Comparison of ENCODE assay signal across 15 cellular contexts in genomic region chr11:74730601-74731260, GRCh38. TPM values are rescaled to one million over a fixed set of nuclear protein-coding genes. Genes with fewer than 3 reads are reported as not detected.
DNase-seq lines count a peak whose midpoint lies in the region; ATAC-seq and TF ChIP-seq lines count a peak whose summit lies in the region.
"Had no signal": no experiment of that assay in that cellular context is flagged by ENCODE, and none has a peak within 500 bp of the region (broad histone marks: within the 10 kb centered on the region; RNA-seq: fewer than 3 reads in every experiment).

No MANE protein-coding gene starts in this region.

- H4K20me1 ChIP-seq in hepatocyte (ENCODE audit: insufficient read depth, poor library complexity, severe bottlenecking): no peaks in the 10 kb centered on the region

- peaks cover 35 to 54% of the 10 kb centered on the region in 2 donors for H3K27me3 Mint-ChIP-seq in CD4-positive, alpha-beta memory T cell

- peaks cover 10% of the 10 kb centered on the region for H3K27me3 ChIP-seq in CD4-positive, alpha-beta memory T cell (ENCODE audit: insufficient read depth, low read length)
- H3K27me3 ChIP-seq in Panc1 (ENCODE audit: control insufficient read depth, insufficient read depth, low read length) (peaks cover 49% of the 10 kb centered on the region), hepatocyte (peaks cover 48% of the 10 kb centered on the region), psoas muscle (ENCODE audit: insufficient read depth in 3 of 3, low read length in 2 of 3) (peaks cover 0 to 46% (median 11%) of the 10 kb centered on the region in 3 donors)

- H3K4me3 ChIP-seq in CD4-positive, alpha-beta memory T cell (ENCODE audit: low read length in 2 of 2): no peak overlapping the region
- H3K4me3 ChIP-seq in Panc1 (ENCODE audit: low read depth in 2 of 2, low read length in 2 of 2): peak overlapping the region; percentile 4 to 21; a peak in 3 of 4 replicates
- H3K4me3 ChIP-seq in hepatocyte: no peak overlapping the region
- peak overlapping the region; percentile 66 for H3K4me3 ChIP-seq in psoas muscle

- peak overlapping the region in 5 of 8 donors; percentile 32 to 63 (median 48) for H3K4me3 Mint-ChIP-seq in CD4-positive, alpha-beta memory T cell
- H3K4me3 Mint-ChIP-seq: activated T-helper 1 cell treated with anti-CD3 and anti-CD28 coated beads, Interleukin-12 subunit alpha, Interleukin-12 subunit beta, Interleukin-2, Interleukin-4 antibody, amounts not matched to agents 30 ng/mL and 10 ng/mL and 1 ng/mL, durations not matched to agents 14 hours and 24 hours and 36 hours had no signal

- TF ChIP-seq CTCF in Panc1 (IDR thresholded peaks at IDR 0.05): no peak
- TF ChIP-seq CTCF in hepatocyte (IDR thresholded peaks at IDR 0.05; ENCODE audit: poor library complexity): no peak
- TF ChIP-seq CTCF in psoas muscle (IDR thresholded peaks at IDR 0.05): no peak

- POLR2A ChIA-PET in CD4-positive, alpha-beta memory T cell (lab: Charles Lee; ENCODE audit: partially characterized antibody): no interaction called here
- POLR2A ChIA-PET in Panc1 (lab: Charles Lee): no interaction called here

- no peaks in the 10 kb centered on the region for H3K9me3 ChIP-seq in CD4-positive, alpha-beta memory T cell (ENCODE audit: control insufficient read depth in 1 of 2, low read length in 2 of 2)
- H3K9me3 ChIP-seq in Panc1 (ENCODE audit: control insufficient read depth, insufficient read depth, low read depth, low read length) (no peaks in the 10 kb centered on the region), hepatocyte (ENCODE audit: low read depth) (no peaks in the 10 kb centered on the region), psoas muscle (no peaks in the 10 kb centered on the region)

- CTCF ChIA-PET in CD4-positive, alpha-beta memory T cell (lab: Charles Lee; ENCODE audit: partially characterized antibody): interaction anchor here (1.9 kb wide), 1 partner anchor 14 kb away, joined by 4 read pairs; no protein-coding TSS in a partner anchor
- CTCF ChIA-PET in Panc1 (lab: Charles Lee): no interaction called here

- no peaks in the 10 kb centered on the region for H3K9me3 Mint-ChIP-seq in CD4-positive, alpha-beta memory T cell
- H3K9me3 Mint-ChIP-seq: activated T-helper 1 cell treated with anti-CD3 and anti-CD28 coated beads, Interleukin-12 subunit alpha, Interleukin-12 subunit beta, Interleukin-2, Interleukin-4 antibody, amounts not matched to agents 30 ng/mL and 10 ng/mL and 1 ng/mL, durations not matched to agents 14 hours and 24 hours and 36 hours had no signal

- no peak overlapping the region for H3K27ac ChIP-seq in CD4-positive, alpha-beta memory T cell (ENCODE audit: low read depth, low read length)
- H3K27ac ChIP-seq in Panc1 (ENCODE audit: low read length) (no peak overlapping the region), hepatocyte (no peak overlapping the region), psoas muscle (no peak overlapping the region)
- H3K27ac ChIP-seq: WERI-Rb-1 had no signal

- no peaks in the 10 kb centered on the region for H3K79me2 ChIP-seq in hepatocyte

- no peaks in the 10 kb centered on the region for H3K9me2 ChIP-seq in hepatocyte (replicated peaks; ENCODE audit: insufficient read depth)

- no TSS peak for BruUV-seq in Panc1 (replicated peaks; lab: Mats Ljungman, UMichigan)

- intact Hi-C loops in CD4-positive, alpha-beta memory T cell (cut with micrococcal nuclease): no loop called here
- intact Hi-C loops in Panc1 (cut with micrococcal nuclease; ENCODE audit: unreplicated experiment) (no loop called here), psoas muscle (cut with DNase I) (loop anchor here in 1 of 2 donors (10.0 kb wide), 1 partner anchor 276 kb away; no protein-coding TSS in a partner anchor)

- WGBS in hepatocyte (ENCODE audit: low lambda C conversion rate, missing lambda C conversion rate): 13% methylated on average over 23 of the region's 39 CpGs
- 3 to 4% (median 3%) methylated on average over 31 to 39 of the region's 39 CpGs for WGBS in psoas muscle, 3 donors

- peak overlapping the region; percentile 70 for H3K4me2 ChIP-seq in hepatocyte

- DNase-seq in CD4-positive, alpha-beta memory T cell: no peak
- no peak for DNase-seq in Panc1 (ENCODE audit: low read depth, low spot score)
- DNase-seq in hepatocyte (ENCODE audit: low spot score): no peak
- DNase-seq in psoas muscle: no peak
- DNase-seq in stimulated activated CD4-positive, alpha-beta T cell treated with anti-CD3 and anti-CD28 coated beads, Interleukin-4, amount 100 ng/mL, for 1 hour: no peak
- DNase-seq in pons (ENCODE audit: low spot score): no peak
- no peak for DNase-seq in kidney glomerular epithelial cell (lab: John Stamatoyannopoulos, UW)
- no peak for DNase-seq in MV-4-11 (lab: John Stamatoyannopoulos, UW)
- DNase-seq: COR-L47, MM.1S, SIG-M5, WERI-Rb-1 had no signal

- ATAC-seq in Panc1 (peak; percentile 15; the same call in 1 of the 2 replicates), psoas muscle (no peak)

- no peak overlapping the region for H2AFZ ChIP-seq in hepatocyte

- peaks cover 7 to 23% (median 13%) of the 10 kb centered on the region in 4 donors for H3K4me1 Mint-ChIP-seq in CD4-positive, alpha-beta memory T cell

- H3K36me3 Mint-ChIP-seq in CD4-positive, alpha-beta memory T cell: no peaks in the 10 kb centered on the region

- no peaks in the 10 kb centered on the region for H3K36me3 ChIP-seq in CD4-positive, alpha-beta memory T cell (ENCODE audit: insufficient read depth, low read length)
- H3K36me3 ChIP-seq in Panc1 (ENCODE audit: control insufficient read depth, insufficient read depth, low read length): no peaks in the 10 kb centered on the region
- no peaks in the 10 kb centered on the region for H3K36me3 ChIP-seq in hepatocyte (replicated peaks; ENCODE audit: insufficient read depth, low read depth)
- no peaks in the 10 kb centered on the region for H3K36me3 ChIP-seq in psoas muscle (ENCODE audit: insufficient read depth in 1 of 2, low read depth in 1 of 2)
- H3K36me3 ChIP-seq: WERI-Rb-1 had no signal

- no peak overlapping the region for H3K27ac Mint-ChIP-seq in CD4-positive, alpha-beta memory T cell
- H3K27ac Mint-ChIP-seq: activated T-helper 1 cell treated with anti-CD3 and anti-CD28 coated beads, Interleukin-12 subunit alpha, Interleukin-12 subunit beta, Interleukin-2, Interleukin-4 antibody, amounts not matched to agents 30 ng/mL and 10 ng/mL and 1 ng/mL, durations not matched to agents 14 hours and 24 hours and 36 hours had no signal

- in situ Hi-C loops in Panc1 (cut with HindIII; ENCODE audit: low pct_unique_long_range_greater_than_20kb, low sequenced_read_pairs): no loop called here

- H3K4me1 ChIP-seq in CD4-positive, alpha-beta memory T cell (ENCODE audit: insufficient read depth, low read length): peaks cover 7% of the 10 kb centered on the region
- H3K4me1 ChIP-seq in Panc1 (ENCODE audit: control insufficient read depth, insufficient read depth, low read length): 0 out of 2 replicates have a peak, but pooled peaks cover 4% of the 10 kb centered on the region
- H3K4me1 ChIP-seq in hepatocyte (ENCODE audit: insufficient read depth): peaks cover 29% of the 10 kb centered on the region
- peaks cover 4% of the 10 kb centered on the region for H3K4me1 ChIP-seq in psoas muscle

RNA-seq across cellular contexts. Expression of gene CHRDL2, which starts 0.5 kb away (rescaled TPM):
- total RNA-seq in CD4-positive, alpha-beta memory T cell: not detected
- not detected for polyA plus RNA-seq in CD4-positive, alpha-beta memory T cell
- 0.15 TPM for total RNA-seq in Panc1 (2021; ENCODE audit: unreplicated experiment)
- polyA plus RNA-seq in Panc1 (2012; ENCODE audit: insufficient read length): 0.34 TPM
- 0.44 and 0.83 TPM in 2 replicates for total RNA-seq in hepatocyte
- 4.7 and 9.2 TPM in 2 replicates for polyA plus RNA-seq in hepatocyte
- 10 to 100 TPM in 3 of 4 donors, 1 to 10 TPM in 1; 2.2 to 14.1 (median 12.7) TPM for total RNA-seq in psoas muscle
- polyA plus RNA-seq in psoas muscle: 1 to 10 TPM in 1 of 3 donors, under 1 TPM in 2; 0.39 to 3.1 (median 0.61) TPM
- total RNA-seq: activated T-helper 1 cell treated with anti-CD3 and anti-CD28 coated beads, Interleukin-12 subunit alpha, Interleukin-12 subunit beta, Interleukin-2, Interleukin-4 antibody, amounts not matched to agents 30 ng/mL and 10 ng/mL and 1 ng/mL, durations not matched to agents 14 hours and 24 hours and 36 hours; glomerular endothelial cell; NCI-H460 had no signal

RNA-seq across cellular contexts. Expression of gene RNF169, which starts 17.9 kb away (rescaled TPM):
- 10 to 100 TPM; 24.6 to 25.0 TPM for total RNA-seq in CD4-positive, alpha-beta memory T cell
- polyA plus RNA-seq in CD4-positive, alpha-beta memory T cell: 1 to 10 TPM in 1 of 2 donors, under 1 TPM in 1; 0.13 to 1.8 TPM
- 23.6 TPM for total RNA-seq in Panc1 (2021; ENCODE audit: unreplicated experiment)
- polyA plus RNA-seq in Panc1 (2012; ENCODE audit: insufficient read length): 11.1 TPM
- total RNA-seq in hepatocyte: 18.8 and 20.4 TPM in 2 replicates
- 2.0 and 2.4 TPM in 2 replicates for polyA plus RNA-seq in hepatocyte
- 10 to 100 TPM; 14.0 to 15.9 (median 14.8) TPM for total RNA-seq in psoas muscle
- polyA plus RNA-seq in psoas muscle: 1 to 10 TPM; 3.9 to 5.8 (median 5.1) TPM

Comparison
In these comparisons a context has a peak if more than half of its experiments do, and no peak if none do; other contexts are left out.
1. H3K4me3 ChIP-seq: peak in Panc1 (2 of 2) and psoas muscle (single experiment); none in CD4-positive, alpha-beta memory T cell (0 of 2) and hepatocyte (single experiment).